26 cellular contexts compared by ENCODE assay signal in genomic region chr14:73149753-73150152, GRCh38.
"Had no signal": no experiment of that assay in that cellular context is flagged by ENCODE, and none has a peak within 500 bp of the region (broad histone marks: within the 10 kb centered on the region; RNA-seq: fewer than 3 reads in every experiment).

No MANE protein-coding gene starts in this region.

- H3K9me3 ChIP-seq: left ventricle myocardium inferior, mucosa of descending colon, testis, transverse colon had no signal

- H3K27me3 ChIP-seq: testis, transverse colon had no signal

- H3K4me1 ChIP-seq: left ventricle myocardium inferior, testis had no signal

- DNase-seq: activated CD4-positive, alpha-beta T cell treated with anti-CD3 and anti-CD28 coated beads for 4 hours; activated CD4-positive, alpha-beta T cell treated with anti-CD3 and anti-CD28 coated beads, Interleukin-2, amount 50 U/mL, for 4 hours; activated naive CD4-positive, alpha-beta T cell; activated T-cell treated with anti-CD3 and anti-CD28 coated beads for 4 hours; activated T-cell treated with anti-CD3 and anti-CD28 coated beads, Interleukin-2, amount 50 U/mL, for 72 hours; aorta; cortex of kidney; endodermal cell; foreskin melanocyte; islet precursor cell; left ventricle myocardium inferior; mucosa of descending colon; small intestine; stimulated activated CD4-positive, alpha-beta T cell treated with anti-CD3 and anti-CD28 coated beads, Interleukin-2, amount 100 ng/mL, for 24 hours; stimulated activated naive CD4-positive, alpha-beta T cell; SW 1271; T-helper 9 cell; testis; transverse colon had no signal

- ATAC-seq: activated naive CD4-positive, alpha-beta T cell treated with anti-CD3 and anti-CD28 coated beads, Interleukin-2, amount 50 U/mL, for 72 hours; activated T-cell treated with anti-CD3 and anti-CD28 coated beads, Interleukin-2, amount 50 U/mL, for 72 hours; esophagus mucosa; mucosa of descending colon; natural killer cell treated with Interleukin-12 subunit alpha and Interleukin-12 subunit beta and Interleukin-15 and Interleukin-18, amount 100 ng/mL, for 72 hours; sciatic nerve had no signal

- H3K4me3 ChIP-seq: left ventricle myocardium inferior, lung, mucosa of descending colon, testis, transverse colon had no signal

- FAIRE-seq: small intestine, TTC549 had no signal

- H3K27ac ChIP-seq: left ventricle myocardium inferior, testis, transverse colon, VCaP had no signal
